Comparison of ENCODE assay signal across 22 cellular contexts in genomic region chr5:150262502-150262901, GRCh38. TPM values are rescaled to one million over a fixed set of nuclear protein-coding genes. Genes with fewer than 3 reads are reported as not detected.
"Had no signal": no experiment of that assay in that cellular context is flagged by ENCODE, and none has a peak within 500 bp of the region (broad histone marks: within the 10 kb centered on the region; RNA-seq: fewer than 3 reads in every experiment).

No MANE protein-coding gene starts in this region.

- H3K27ac ChIP-seq: KMS-11 had no signal

- DNase-seq: Kasumi-1, MM.1S, NCI-H1092 treated with DMSO at 0.1 percent for 48 hours, NCI-H1436, NCI-H187, NCI-H2029, NCI-H2081 treated with DMSO at 0.1 percent for 48 hours, NCI-H2171, NCI-H226, NCI-H446, NCI-H510A, NCI-H524 treated with DMSO at 0.1 percent for 48 hours, NCI-H69, NCI-H774, SIG-M5, SK-N-SH, SW 1271, T-helper 1 cell had no signal

- H3K9me3 ChIP-seq: SK-N-SH had no signal

- ATAC-seq: Panc1 had no signal

- H3K4me2 ChIP-seq: KMS-11 had no signal

- H3K9ac ChIP-seq: KMS-11, SK-N-SH had no signal

RNA-seq across cellular contexts. Expression of gene CAMK2A, which starts 27.1 kb away (rescaled TPM):
- total RNA-seq: HT-29, SK-MEL-5 had no signal

RNA-seq across cellular contexts. Expression of gene ARSI, which starts 40.2 kb away (rescaled TPM):
- total RNA-seq: HT-29, SK-MEL-5 had no signal
